1 cellular context compared by ENCODE assay signal in the genomic region with DNA sequence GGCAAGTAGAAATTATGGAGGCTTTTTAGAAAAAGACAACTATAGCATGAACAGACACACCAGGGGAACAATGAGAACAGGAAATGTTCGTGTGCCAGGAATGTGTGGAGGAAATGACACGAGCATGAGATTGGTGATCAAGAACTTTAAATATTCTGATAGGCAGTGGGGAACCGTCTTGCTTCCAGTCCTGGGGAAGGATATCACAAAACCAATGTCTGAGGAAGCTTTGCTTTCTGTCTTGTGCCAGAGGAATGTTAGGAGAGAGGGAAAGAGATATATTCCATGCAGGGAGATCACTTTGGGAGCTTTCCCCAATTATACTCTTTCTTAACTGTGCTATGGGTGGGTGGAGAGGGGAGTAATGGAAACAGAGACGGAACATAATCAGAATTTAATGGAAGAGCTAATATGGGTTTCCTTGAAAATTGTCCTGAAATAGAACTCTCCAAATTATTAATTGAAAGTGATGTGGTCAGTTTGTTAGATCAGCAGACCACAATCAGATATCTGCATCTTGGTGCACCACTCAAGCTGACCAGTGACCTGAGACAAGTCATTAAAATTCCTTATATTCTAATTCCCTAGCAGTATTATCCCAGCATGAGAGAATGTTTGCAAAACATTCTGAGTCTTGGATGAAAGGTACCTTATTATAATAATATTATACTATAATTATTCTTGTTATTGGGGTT.
TF ChIP-seq lines count a peak whose summit lies in the region.

No MANE protein-coding gene starts in this region.

TF ChIP-seq in HepG2, 621 proteins besides CTCF, POLR2A, EP300 and RAD21:
- TF ChIP-seq, protein P1, sequence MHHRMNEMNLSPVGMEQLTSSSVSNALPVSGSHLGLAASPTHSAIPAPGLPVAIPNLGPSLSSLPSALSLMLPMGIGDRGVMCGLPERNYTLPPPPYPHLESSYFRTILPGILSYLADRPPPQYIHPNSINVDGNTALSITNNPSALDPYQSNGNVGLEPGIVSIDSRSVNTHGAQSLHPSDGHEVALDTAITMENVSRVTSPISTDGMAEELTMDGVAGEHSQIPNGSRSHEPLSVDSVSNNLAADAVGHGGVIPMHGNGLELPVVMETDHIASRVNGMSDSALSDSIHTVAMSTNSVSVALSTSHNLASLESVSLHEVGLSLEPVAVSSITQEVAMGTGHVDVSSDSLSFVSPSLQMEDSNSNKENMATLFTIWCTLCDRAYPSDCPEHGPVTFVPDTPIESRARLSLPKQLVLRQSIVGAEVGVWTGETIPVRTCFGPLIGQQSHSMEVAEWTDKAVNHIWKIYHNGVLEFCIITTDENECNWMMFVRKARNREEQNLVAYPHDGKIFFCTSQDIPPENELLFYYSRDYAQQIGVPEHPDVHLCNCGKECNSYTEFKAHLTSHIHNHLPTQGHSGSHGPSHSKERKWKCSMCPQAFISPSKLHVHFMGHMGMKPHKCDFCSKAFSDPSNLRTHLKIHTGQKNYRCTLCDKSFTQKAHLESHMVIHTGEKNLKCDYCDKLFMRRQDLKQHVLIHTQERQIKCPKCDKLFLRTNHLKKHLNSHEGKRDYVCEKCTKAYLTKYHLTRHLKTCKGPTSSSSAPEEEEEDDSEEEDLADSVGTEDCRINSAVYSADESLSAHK (CRISPR knock-in tag; IDR thresholded peaks at IDR 0.05; ENCODE audit: borderline replicate concordance): no peak
- TF ChIP-seq SALL1 (CRISPR knock-in tag; IDR thresholded peaks at IDR 0.05) (no peak), HOXA5 (CRISPR knock-in tag; IDR thresholded peaks at IDR 0.05) (no peak), ELF1 (CRISPR knock-in tag; IDR thresholded peaks at IDR 0.05) (no peak), ZSCAN9 (CRISPR knock-in tag; IDR thresholded peaks at IDR 0.05; ENCODE audit: borderline replicate concordance) (no peak), ZZZ3 (CRISPR knock-in tag; IDR thresholded peaks at IDR 0.05; ENCODE audit: borderline replicate concordance) (no peak), ARNT2 (CRISPR knock-in tag; IDR thresholded peaks at IDR 0.05; ENCODE audit: low read depth) (no peak), SP2 (CRISPR knock-in tag; IDR thresholded peaks at IDR 0.05) (no peak), BORCS8-MEF2B (CRISPR knock-in tag; IDR thresholded peaks at IDR 0.05) (no peak), ZNF7 (CRISPR knock-in tag; IDR thresholded peaks at IDR 0.05) (no peak), KLF12 (CRISPR knock-in tag; IDR thresholded peaks at IDR 0.05; ENCODE audit: borderline replicate concordance) (no peak), ATF7 (IDR thresholded peaks at IDR 0.05) (no peak), ATF7 (CRISPR knock-in tag; IDR thresholded peaks at IDR 0.05) (no peak)
- TF ChIP-seq, protein P2, sequence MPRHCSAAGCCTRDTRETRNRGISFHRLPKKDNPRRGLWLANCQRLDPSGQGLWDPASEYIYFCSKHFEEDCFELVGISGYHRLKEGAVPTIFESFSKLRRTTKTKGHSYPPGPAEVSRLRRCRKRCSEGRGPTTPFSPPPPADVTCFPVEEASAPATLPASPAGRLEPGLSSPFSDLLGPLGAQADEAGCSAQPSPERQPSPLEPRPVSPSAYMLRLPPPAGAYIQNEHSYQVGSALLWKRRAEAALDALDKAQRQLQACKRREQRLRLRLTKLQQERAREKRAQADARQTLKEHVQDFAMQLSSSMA (CRISPR knock-in tag; IDR thresholded peaks at IDR 0.05): no peak
- TF ChIP-seq, protein P3, sequence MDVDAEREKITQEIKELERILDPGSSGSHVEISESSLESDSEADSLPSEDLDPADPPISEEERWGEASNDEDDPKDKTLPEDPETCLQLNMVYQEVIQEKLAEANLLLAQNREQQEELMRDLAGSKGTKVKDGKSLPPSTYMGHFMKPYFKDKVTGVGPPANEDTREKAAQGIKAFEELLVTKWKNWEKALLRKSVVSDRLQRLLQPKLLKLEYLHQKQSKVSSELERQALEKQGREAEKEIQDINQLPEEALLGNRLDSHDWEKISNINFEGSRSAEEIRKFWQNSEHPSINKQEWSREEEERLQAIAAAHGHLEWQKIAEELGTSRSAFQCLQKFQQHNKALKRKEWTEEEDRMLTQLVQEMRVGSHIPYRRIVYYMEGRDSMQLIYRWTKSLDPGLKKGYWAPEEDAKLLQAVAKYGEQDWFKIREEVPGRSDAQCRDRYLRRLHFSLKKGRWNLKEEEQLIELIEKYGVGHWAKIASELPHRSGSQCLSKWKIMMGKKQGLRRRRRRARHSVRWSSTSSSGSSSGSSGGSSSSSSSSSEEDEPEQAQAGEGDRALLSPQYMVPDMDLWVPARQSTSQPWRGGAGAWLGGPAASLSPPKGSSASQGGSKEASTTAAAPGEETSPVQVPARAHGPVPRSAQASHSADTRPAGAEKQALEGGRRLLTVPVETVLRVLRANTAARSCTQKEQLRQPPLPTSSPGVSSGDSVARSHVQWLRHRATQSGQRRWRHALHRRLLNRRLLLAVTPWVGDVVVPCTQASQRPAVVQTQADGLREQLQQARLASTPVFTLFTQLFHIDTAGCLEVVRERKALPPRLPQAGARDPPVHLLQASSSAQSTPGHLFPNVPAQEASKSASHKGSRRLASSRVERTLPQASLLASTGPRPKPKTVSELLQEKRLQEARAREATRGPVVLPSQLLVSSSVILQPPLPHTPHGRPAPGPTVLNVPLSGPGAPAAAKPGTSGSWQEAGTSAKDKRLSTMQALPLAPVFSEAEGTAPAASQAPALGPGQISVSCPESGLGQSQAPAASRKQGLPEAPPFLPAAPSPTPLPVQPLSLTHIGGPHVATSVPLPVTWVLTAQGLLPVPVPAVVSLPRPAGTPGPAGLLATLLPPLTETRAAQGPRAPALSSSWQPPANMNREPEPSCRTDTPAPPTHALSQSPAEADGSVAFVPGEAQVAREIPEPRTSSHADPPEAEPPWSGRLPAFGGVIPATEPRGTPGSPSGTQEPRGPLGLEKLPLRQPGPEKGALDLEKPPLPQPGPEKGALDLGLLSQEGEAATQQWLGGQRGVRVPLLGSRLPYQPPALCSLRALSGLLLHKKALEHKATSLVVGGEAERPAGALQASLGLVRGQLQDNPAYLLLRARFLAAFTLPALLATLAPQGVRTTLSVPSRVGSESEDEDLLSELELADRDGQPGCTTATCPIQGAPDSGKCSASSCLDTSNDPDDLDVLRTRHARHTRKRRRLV (CRISPR knock-in tag; IDR thresholded peaks at IDR 0.05): no peak
